In genomic region chr14:91173221-91173670, GRCh38 we compare ENCODE assay signal across 8 cellular contexts. TPM values are rescaled to one million over a fixed set of nuclear protein-coding genes. Genes with fewer than 3 reads are reported as not detected.
DNase-seq lines count a peak whose midpoint lies in the region; ATAC-seq and TF ChIP-seq lines count a peak whose summit lies in the region.

No MANE protein-coding gene starts in this region.

- no peaks in the 10 kb centered on the region for H3K9me3 ChIP-seq in T-helper 17 cell (ENCODE audit: control insufficient read depth, low read length, poor library complexity, severe bottlenecking)
- H3K9me3 ChIP-seq in adrenal gland (replicated peaks in 1 of 3): no peaks in the 10 kb centered on the region
- H3K9me3 ChIP-seq in heart right ventricle: no peaks in the 10 kb centered on the region
- no peaks in the 10 kb centered on the region for H3K9me3 ChIP-seq in psoas muscle
- no peaks in the 10 kb centered on the region for H3K9me3 ChIP-seq in vagina

- peaks cover 9% of the 10 kb centered on the region for H3K36me3 Mint-ChIP-seq in T-helper 17 cell (ENCODE audit: low read depth)

- H3K27me3 ChIP-seq in GM06990 (replicated peaks; ENCODE audit: control insufficient read depth, insufficient read depth, low read length): no peaks in the 10 kb centered on the region
- H3K27me3 ChIP-seq in adrenal gland: no peaks in the 10 kb centered on the region
- H3K27me3 ChIP-seq in heart right ventricle: no peaks in the 10 kb centered on the region
- no peaks in the 10 kb centered on the region for H3K27me3 ChIP-seq in psoas muscle (ENCODE audit: insufficient read depth in 3 of 3, low read length in 2 of 3)
- H3K27me3 ChIP-seq in vagina: no peaks in the 10 kb centered on the region

- H3K36me3 ChIP-seq in GM06990 (ENCODE audit: control insufficient read depth, insufficient read depth, low read length): peaks cover 36% of the 10 kb centered on the region
- H3K36me3 ChIP-seq in adrenal gland (replicated peaks in 1 of 2): peaks cover 0 to 36% of the 10 kb centered on the region in 2 donors
- peaks cover 0 to 95% (median 33%) of the 10 kb centered on the region in 9 donors for H3K36me3 ChIP-seq in heart right ventricle
- H3K36me3 ChIP-seq in psoas muscle (ENCODE audit: insufficient read depth in 1 of 2, low read depth in 1 of 2): peaks cover 2 to 58% of the 10 kb centered on the region in 2 donors
- H3K36me3 ChIP-seq in vagina: peaks cover 0 to 31% of the 10 kb centered on the region in 2 donors

- TF ChIP-seq POLR2A in adrenal gland (IDR thresholded peaks at IDR 0.05): no peak
- TF ChIP-seq POLR2A in vagina (IDR thresholded peaks at IDR 0.05): no peak

- H3K27me3 Mint-ChIP-seq in T-helper 17 cell: no peaks in the 10 kb centered on the region

- peak overlapping the region; percentile 53 for H3K27ac Mint-ChIP-seq in T-helper 17 cell

- no peak overlapping the region for H3K27ac ChIP-seq in adrenal gland
- peak overlapping the region in 1 of 10 donors; percentile 84 for H3K27ac ChIP-seq in heart right ventricle
- no peak overlapping the region for H3K27ac ChIP-seq in psoas muscle
- H3K27ac ChIP-seq in vagina: no peak overlapping the region

- H3K4me1 ChIP-seq in adrenal gland (replicated peaks in 1 of 2) (peaks cover 5 to 10% of the 10 kb centered on the region in 2 donors), heart right ventricle (peaks cover 13 to 50% (median 32%) of the 10 kb centered on the region in 9 donors), psoas muscle (peaks cover 34% of the 10 kb centered on the region), vagina (peaks cover 14% of the 10 kb centered on the region)

- H3K4me3 ChIP-seq in GM06990 (replicated peaks; ENCODE audit: low read depth, low read length) (no peak overlapping the region), adrenal gland (no peak overlapping the region), heart right ventricle (no peak overlapping the region), psoas muscle (no peak overlapping the region), vagina (no peak overlapping the region)

- H3K4me3 Mint-ChIP-seq in T-helper 17 cell: no peak overlapping the region

- DNase-seq in GM06990 (ENCODE audit: extremely low read depth, insufficient read length): peak; percentile 41
- DNase-seq in MV-4-11 (lab: John Stamatoyannopoulos, UW): peak; percentile 46
- DNase-seq in T-helper 17 cell: peak; percentile 60 to 69 (median 62)
- DNase-seq in adrenal gland: peak; percentile 82 to 95 (median 87)
- DNase-seq in heart right ventricle: peak; percentile 77 to 83
- peak; percentile 82 to 92 for DNase-seq in psoas muscle
- no peak for DNase-seq in vagina (ENCODE audit: extremely low spot score in 2 of 2)

- ATAC-seq in T-helper 17 cell: peak; percentile 71
- peak; percentile 43 to 72 (median 62) for ATAC-seq in heart right ventricle
- peak; percentile 45 to 65 (median 62) for ATAC-seq in psoas muscle
- ATAC-seq in HG02610 (IDR thresholded peaks at IDR 0.05; ENCODE audit: unreplicated experiment): no peak

- intact Hi-C loops in adrenal gland (cut with DNase I) (loop anchor here in 1 of 2 donors (5.0 kb wide), 1 partner anchor 271 kb away; no protein-coding TSS in a partner anchor), heart right ventricle (cut with DNase I) (loop anchor here (1.0 to 10.0 kb wide), 11 partner anchors 36 to 271 kb away; partner anchors contain the start of genes RPS6KA5 (in 3 of the 10) and CCDC88C (in 1 of the 10)), psoas muscle (cut with DNase I) (loop anchor here (1.0 to 5.0 kb wide), 4 partner anchors 36 to 270 kb away; partner anchors contain the start of gene RPS6KA5 (in 1 of the 2)), vagina (cut with DNase I) (loop anchor here (5.0 to 10.0 kb wide), 2 partner anchors 108 to 266 kb away; partner anchors contain the start of gene RPS6KA5)

- WGBS in adrenal gland, 4 donors: 41 to 58% (median 50%) methylated on average over 7 to 10 of the region's 10 CpGs
- 55 to 57% methylated on average over 10 of the region's 10 CpGs for WGBS in heart right ventricle, 2 donors
- 55 to 60% (median 57%) methylated on average over 10 of the region's 10 CpGs for WGBS in psoas muscle, 3 donors

- TF ChIP-seq CTCF in GM06990 (IDR thresholded peaks at IDR 0.05; ENCODE audit: insufficient read depth, low read length, poor library complexity, severe bottlenecking) (peak; percentile 87), adrenal gland (IDR thresholded peaks at IDR 0.05) (peak; percentile 73 to 96 (median 88)), heart right ventricle (IDR thresholded peaks at IDR 0.05) (peak; percentile 74 to 95 (median 91)), psoas muscle (IDR thresholded peaks at IDR 0.05) (peak; percentile 92), vagina (IDR thresholded peaks at IDR 0.05) (peak; percentile 69 to 89 (median 88))

- H3K4me1 Mint-ChIP-seq in T-helper 17 cell: peaks cover 17% of the 10 kb centered on the region

RNA-seq across cellular contexts. Expression of gene DGLUCY, which starts 59.4 kb away (rescaled TPM):
- total RNA-seq in T-helper 17 cell: 10 to 100 TPM; 81.7 to 86.0 TPM
- total RNA-seq in adrenal gland: 10 to 100 TPM; 48.9 to 93.4 (median 77.5) TPM
- polyA plus RNA-seq in adrenal gland: 10 to 100 TPM; 50.3 to 65.1 (median 60.1) TPM
- 100 to 1,000 TPM; 124 to 270 (median 208) TPM for total RNA-seq in heart right ventricle
- polyA plus RNA-seq in heart right ventricle: 100 to 1,000 TPM in 1 of 2 donors, 10 to 100 TPM in 1; 43.5 to 184 TPM
- total RNA-seq in psoas muscle: 100 to 1,000 TPM in 2 of 4 donors, 10 to 100 TPM in 2; 77.5 to 135 (median 98.7) TPM
- polyA plus RNA-seq in psoas muscle: 10 to 100 TPM; 20.4 to 53.1 (median 43.2) TPM
- 57.0 TPM for total RNA-seq in vagina

Comparison
In these comparisons a context has a peak if more than half of its experiments do, and no peak if none do; other contexts are left out.
1. DNase-seq: peak in GM06990 (single experiment), MV-4-11 (single experiment), T-helper 17 cell (3 of 3), adrenal gland (7 of 7), heart right ventricle (2 of 2) and psoas muscle (2 of 2); none in vagina (0 of 2).
2. Peak in every context shown above with its lines, with median percentiles within 50 percentile points of each other: CTCF ChIP-seq.